15 cellular contexts compared by ENCODE assay signal in genomic region chr3:27340524-27340923, GRCh38. TPM values are rescaled to one million over a fixed set of nuclear protein-coding genes. Genes with fewer than 3 reads are reported as not detected.
DNase-seq lines count a peak whose midpoint lies in the region; ATAC-seq and TF ChIP-seq lines count a peak whose summit lies in the region.
"Had no signal": no experiment of that assay in that cellular context is flagged by ENCODE, and none has a peak within 500 bp of the region (broad histone marks: within the 10 kb centered on the region; RNA-seq: fewer than 3 reads in every experiment).

No MANE protein-coding gene starts in this region.

- no peaks in the 10 kb centered on the region for H4K20me1 ChIP-seq in Karpas-422 (ENCODE audit: insufficient read depth, low read depth, low read length)

- WGBS in heart right ventricle, 2 donors, result 37 to 47% methylated on average over 1 of the region's 1 CpG
- WGBS in esophagus squamous epithelium, 2 donors, result 31 to 41% methylated on average over 1 of the region's 1 CpG

- no peak overlapping the region for H3K4me2 ChIP-seq in Karpas-422 (ENCODE audit: low read depth, low read length, poor library complexity, severe bottlenecking)
- H3K4me2 ChIP-seq: A549 had no signal

- H3K36me3 ChIP-seq in left ventricle myocardium inferior, result no peaks in the 10 kb centered on the region
- H3K36me3 ChIP-seq in heart right ventricle, result no peaks in the 10 kb centered on the region
- H3K36me3 ChIP-seq in Karpas-422 (ENCODE audit: insufficient read depth, low read length), result no peaks in the 10 kb centered on the region
- H3K36me3 ChIP-seq in esophagus squamous epithelium, result no peaks in the 10 kb centered on the region
- H3K36me3 ChIP-seq: adrenal gland, tibial artery had no signal

- no peak overlapping the region for H3K9ac ChIP-seq in Karpas-422 (ENCODE audit: low read length)

- no peaks in the 10 kb centered on the region for H3K79me2 ChIP-seq in Karpas-422 (ENCODE audit: low read length)

- H3K9me3 ChIP-seq in left ventricle myocardium inferior (replicated peaks), result peaks cover 4% of the 10 kb centered on the region
- peaks cover 0 to 11% (median 0%) of the 10 kb centered on the region in 11 donors for H3K9me3 ChIP-seq in heart right ventricle
- H3K9me3 ChIP-seq in Karpas-422 (ENCODE audit: low read length), result no peaks in the 10 kb centered on the region
- H3K9me3 ChIP-seq in esophagus squamous epithelium, result no peaks in the 10 kb centered on the region
- H3K9me3 ChIP-seq: A549, adrenal gland, Caco-2, tibial artery had no signal

- no peak for TF ChIP-seq POLR2A in esophagus squamous epithelium (IDR thresholded peaks at IDR 0.05)

- DNase-seq in left ventricle myocardium inferior (no peak), heart right ventricle (no peak), Karpas-422 (no peak), esophagus squamous epithelium (lab: John Stamatoyannopoulos, UW) (no peak), putamen (ENCODE audit: low spot score) (no peak)
- DNase-seq in stimulated activated naive CD4-positive, alpha-beta T cell (lab: John Stamatoyannopoulos, UW), result no peak
- DNase-seq: adrenal gland, Caco-2, NCI-H774, tibial artery had no signal

- H3K27ac ChIP-seq in left ventricle myocardium inferior (replicated peaks) (peak overlapping the region; percentile 86), heart right ventricle (no peak overlapping the region), Karpas-422 (ENCODE audit: low read length) (no peak overlapping the region), esophagus squamous epithelium (no peak overlapping the region)
- H3K27ac ChIP-seq: A549, adrenal gland, tibial artery, VCaP had no signal

- peaks cover 8% of the 10 kb centered on the region for H3K4me1 ChIP-seq in left ventricle myocardium inferior
- peaks cover 0 to 30% (median 0%) of the 10 kb centered on the region in 9 donors for H3K4me1 ChIP-seq in heart right ventricle
- peaks cover 3% of the 10 kb centered on the region; the same call in 1 of the 2 replicates for H3K4me1 ChIP-seq in Karpas-422 (ENCODE audit: low read length)
- H3K4me1 ChIP-seq in esophagus squamous epithelium, result peaks cover 0 to 9% (median 0%) of the 10 kb centered on the region in 3 donors
- H3K4me1 ChIP-seq: A549, adrenal gland, Caco-2, tibial artery had no signal

- ATAC-seq in heart right ventricle (no peak), HG02763 (IDR thresholded peaks at IDR 0.05; ENCODE audit: unreplicated experiment) (peak; percentile 45), HG03521 (IDR thresholded peaks at IDR 0.05; ENCODE audit: unreplicated experiment) (peak; percentile 78)
- ATAC-seq: A549, Right ventricle myocardium inferior had no signal

- no peaks in the 10 kb centered on the region for H3K27me3 ChIP-seq in left ventricle myocardium inferior (ENCODE audit: low read depth)
- H3K27me3 ChIP-seq in heart right ventricle, result no peaks in the 10 kb centered on the region
- no peaks in the 10 kb centered on the region for H3K27me3 ChIP-seq in Karpas-422 (ENCODE audit: low read length)
- no peaks in the 10 kb centered on the region for H3K27me3 ChIP-seq in esophagus squamous epithelium
- H3K27me3 ChIP-seq: adrenal gland, tibial artery had no signal

- TF ChIP-seq CTCF in left ventricle myocardium inferior (IDR thresholded peaks at IDR 0.05; ENCODE audit: borderline replicate concordance), result no peak
- TF ChIP-seq CTCF in heart right ventricle (IDR thresholded peaks at IDR 0.05), result no peak
- TF ChIP-seq CTCF in esophagus squamous epithelium (IDR thresholded peaks at IDR 0.05), result no peak

- intact Hi-C loops in left ventricle myocardium inferior (cut with micrococcal nuclease) (no loop called here), heart right ventricle (cut with DNase I) (no loop called here), esophagus squamous epithelium (cut with DNase I) (no loop called here)

- no peaks in the 10 kb centered on the region for H3K9me2 ChIP-seq in Karpas-422 (replicated peaks; ENCODE audit: insufficient read depth, low read length)

- no peak overlapping the region for H3K4me3 ChIP-seq in left ventricle myocardium inferior
- H3K4me3 ChIP-seq in heart right ventricle, result no peak overlapping the region
- H3K4me3 ChIP-seq in Karpas-422 (ENCODE audit: low read length), result no peak overlapping the region
- no peak overlapping the region for H3K4me3 ChIP-seq in esophagus squamous epithelium
- H3K4me3 ChIP-seq: A549, adrenal gland, tibial artery had no signal

- no peak overlapping the region for H2AFZ ChIP-seq in Karpas-422 (ENCODE audit: low read length)

RNA-seq across cellular contexts. Expression of gene NEK10, which starts 28.7 kb away (rescaled TPM):
- total RNA-seq in left ventricle myocardium inferior, result 11.5 TPM
- 10 to 100 TPM in 4 of 10 donors, 1 to 10 TPM in 6; 3.1 to 17.5 (median 8.6) TPM for total RNA-seq in heart right ventricle
- polyA plus RNA-seq in heart right ventricle, result 1 to 10 TPM in 1 of 2 donors, under 1 TPM in 1; 0.36 to 5.6 TPM
- total RNA-seq in Karpas-422 (2014; rRNA removed; shearing (Covaris generic); ENCODE audit: low replicate concordance), result 0.34 and 0.72 TPM in 2 replicates
- total RNA-seq in esophagus squamous epithelium, result 10 to 100 TPM in 1 of 4 donors, under 1 TPM in 3; 0.29 to 12.4 (median 0.61) TPM

Comparison
In these comparisons a context has a peak if more than half of its experiments do, and no peak if none do; other contexts are left out.
1. ATAC-seq: peak in HG02763 (single experiment) and HG03521 (single experiment); none in heart right ventricle (0 of 8).